Comparison of ENCODE assay signal across 1 cellular context in the genomic region with DNA sequence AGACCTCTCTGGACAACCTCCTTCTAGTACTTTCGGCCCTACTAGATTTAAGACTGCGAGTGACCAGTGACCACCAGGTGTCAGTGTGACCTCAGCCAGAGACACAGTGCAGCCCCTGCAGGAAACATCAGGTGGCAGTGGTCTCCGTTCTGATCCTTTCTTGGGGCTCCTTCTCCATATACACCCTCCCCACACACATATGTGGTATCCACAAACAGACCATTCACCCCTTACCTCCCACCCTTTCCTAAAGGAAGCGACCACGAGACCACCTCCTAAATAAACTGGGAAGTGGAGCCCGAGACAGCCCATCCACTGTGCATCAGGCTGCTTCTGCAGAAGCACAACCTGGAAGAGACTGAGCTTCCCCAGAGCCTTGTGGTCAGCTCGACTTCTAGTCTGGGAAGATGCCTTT.
TF ChIP-seq lines count a peak whose summit lies in the region.

No MANE protein-coding gene starts in this region.

TF ChIP-seq in HepG2, 621 proteins besides CTCF, POLR2A, EP300 and RAD21 (continued from another document):
- TF ChIP-seq, protein P1, sequence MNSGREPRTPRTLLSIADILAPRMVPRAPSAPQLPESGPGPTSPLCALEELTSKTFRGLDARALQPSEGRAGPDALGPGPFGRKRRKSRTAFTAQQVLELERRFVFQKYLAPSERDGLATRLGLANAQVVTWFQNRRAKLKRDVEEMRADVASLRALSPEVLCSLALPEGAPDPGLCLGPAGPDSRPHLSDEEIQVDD (CRISPR knock-in tag; IDR thresholded peaks at IDR 0.05; ENCODE audit: borderline replicate concordance), result no peak
- TF ChIP-seq ZNF776 (CRISPR knock-in tag; IDR thresholded peaks at IDR 0.05) (no peak), MEIS2 (CRISPR knock-in tag; IDR thresholded peaks at IDR 0.05) (0 out of 2 replicates have a peak, but pooled peaks have one; percentile 22), KDM2A (CRISPR knock-in tag; IDR thresholded peaks at IDR 0.05; ENCODE audit: borderline replicate concordance, low read depth) (0 out of 2 replicates have a peak, but pooled peaks have one; percentile 36), FOSL2 (CRISPR knock-in tag; IDR thresholded peaks at IDR 0.05) (peak; percentile 40; the same call in 1 of the 2 replicates), ZNF644 (CRISPR knock-in tag; IDR thresholded peaks at IDR 0.05; ENCODE audit: low read depth) (no peak), MAFK (conservative IDR thresholded peaks at IDR 0.05 in 1 of 2, IDR thresholded peaks at IDR 0.05 in 1 of 2; ENCODE audit: low read length in 2 of 2) (no peak), SRF (IDR thresholded peaks at IDR 0.05; ENCODE audit: low read depth, low read length) (0 out of 2 replicates have a peak, but pooled peaks have one; percentile 22), STAG1 (CRISPR knock-in tag; IDR thresholded peaks at IDR 0.05) (peak; percentile 97), RXRB (CRISPR knock-in tag; IDR thresholded peaks at IDR 0.05; ENCODE audit: borderline replicate concordance) (peak; percentile 31; the same call in 1 of the 2 replicates), SMC3 (IDR thresholded peaks at IDR 0.05; ENCODE audit: low read length) (peak; percentile 99), ZBTB33 (CRISPR knock-in tag; IDR thresholded peaks at IDR 0.05) (peak; percentile 95), ZNF326 (CRISPR knock-in tag; IDR thresholded peaks at IDR 0.05; ENCODE audit: borderline replicate concordance) (no peak), ZSCAN9 (CRISPR knock-in tag; IDR thresholded peaks at IDR 0.05; ENCODE audit: borderline replicate concordance) (no peak), CERS6 (CRISPR knock-in tag; IDR thresholded peaks at IDR 0.05) (no peak), ZNF629 (CRISPR knock-in tag; conservative IDR thresholded peaks at IDR 0.05) (no peak), TEAD3 (CRISPR knock-in tag; optimal IDR thresholded peaks at IDR 0.05; ENCODE audit: borderline replicate concordance) (peak; percentile 23), TOPORS (CRISPR knock-in tag; IDR thresholded peaks at IDR 0.05) (no peak), ERF (CRISPR knock-in tag; IDR thresholded peaks at IDR 0.05) (0 out of 2 replicates have a peak, but pooled peaks have one; percentile 27), ZNF343 (CRISPR knock-in tag; IDR thresholded peaks at IDR 0.05) (no peak), XRCC5 (optimal IDR thresholded peaks at IDR 0.05; ENCODE audit: low read length) (peak; percentile 64), SALL1 (CRISPR knock-in tag; IDR thresholded peaks at IDR 0.05) (peak; percentile 24; the same call in 1 of the 2 replicates)
- TF ChIP-seq, protein P2, sequence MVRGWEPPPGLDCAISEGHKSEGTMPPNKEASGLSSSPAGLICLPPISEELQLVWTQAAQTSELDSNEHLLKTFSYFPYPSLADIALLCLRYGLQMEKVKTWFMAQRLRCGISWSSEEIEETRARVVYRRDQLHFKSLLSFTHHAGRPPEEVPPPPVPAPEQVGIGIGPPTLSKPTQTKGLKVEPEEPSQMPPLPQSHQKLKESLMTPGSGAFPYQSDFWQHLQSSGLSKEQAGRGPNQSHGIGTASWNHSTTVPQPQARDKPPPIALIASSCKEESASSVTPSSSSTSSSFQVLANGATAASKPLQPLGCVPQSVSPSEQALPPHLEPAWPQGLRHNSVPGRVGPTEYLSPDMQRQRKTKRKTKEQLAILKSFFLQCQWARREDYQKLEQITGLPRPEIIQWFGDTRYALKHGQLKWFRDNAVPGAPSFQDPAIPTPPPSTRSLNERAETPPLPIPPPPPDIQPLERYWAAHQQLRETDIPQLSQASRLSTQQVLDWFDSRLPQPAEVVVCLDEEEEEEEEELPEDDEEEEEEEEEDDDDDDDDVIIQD (CRISPR knock-in tag; IDR thresholded peaks at IDR 0.05; ENCODE audit: low read depth), result no peak
